Comparison of ENCODE assay signal across 8 cellular contexts in the genomic region with DNA sequence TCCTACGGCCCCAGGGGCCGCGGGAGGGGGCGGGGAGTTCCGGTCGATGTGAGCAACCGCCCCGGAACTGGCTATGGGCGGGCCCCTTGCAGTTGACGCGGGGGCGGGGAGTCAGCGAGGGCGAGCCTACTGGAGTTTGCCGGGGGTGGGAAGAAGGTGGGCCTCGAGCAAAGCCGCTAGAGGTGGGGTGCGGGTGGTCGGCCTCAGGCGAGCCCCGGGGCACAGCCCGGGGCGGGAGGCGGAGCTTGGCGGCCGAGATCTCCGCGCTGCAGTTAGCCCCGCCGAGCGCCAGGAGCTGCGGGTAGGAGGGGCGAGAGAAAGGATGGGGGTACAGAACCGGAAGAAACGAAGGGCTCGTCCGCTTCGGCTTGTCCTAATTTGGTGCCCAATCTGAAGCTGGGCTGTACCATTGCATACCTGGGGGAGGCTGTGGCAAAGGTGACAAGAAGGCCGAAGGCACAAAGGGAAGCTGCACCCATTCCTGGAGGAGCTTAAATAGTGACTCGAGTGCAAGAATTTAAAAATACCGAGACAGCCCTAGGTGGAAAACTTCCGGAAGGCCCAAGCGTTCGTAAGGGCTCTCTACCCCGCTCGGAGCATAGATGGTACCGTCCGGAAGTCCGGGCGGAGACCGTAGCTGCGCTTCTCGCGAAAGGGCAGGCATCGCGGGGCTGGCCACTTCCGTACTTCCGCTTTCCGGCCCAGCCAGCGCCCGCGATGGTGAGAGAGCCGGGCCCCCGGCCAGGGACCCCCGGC. TPM values are rescaled to one million over a fixed set of nuclear protein-coding genes. Genes with fewer than 3 reads are reported as not detected.
DNase-seq lines count a peak whose midpoint lies in the region; ATAC-seq and TF ChIP-seq lines count a peak whose summit lies in the region.

Gene ARPC4 (plus strand): TSS at position 678 of the 756 bp plus-strand sequence. CDS start 40 bp downstream, at position 718.
A gene with protein sequence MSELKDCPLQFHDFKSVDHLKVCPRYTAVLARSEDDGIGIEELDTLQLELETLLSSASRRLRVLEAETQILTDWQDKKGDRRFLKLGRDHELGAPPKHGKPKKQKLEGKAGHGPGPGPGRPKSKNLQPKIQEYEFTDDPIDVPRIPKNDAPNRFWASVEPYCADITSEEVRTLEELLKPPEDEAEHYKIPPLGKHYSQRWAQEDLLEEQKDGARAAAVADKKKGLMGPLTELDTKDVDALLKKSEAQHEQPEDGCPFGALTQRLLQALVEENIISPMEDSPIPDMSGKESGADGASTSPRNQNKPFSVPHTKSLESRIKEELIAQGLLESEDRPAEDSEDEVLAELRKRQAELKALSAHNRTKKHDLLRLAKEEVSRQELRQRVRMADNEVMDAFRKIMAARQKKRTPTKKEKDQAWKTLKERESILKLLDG (minus strand): TSS at position 69 of the 756 bp plus-strand sequence. CDS start 1,007 bp downstream, outside the sequence.

- no peaks in the 10 kb centered on the region for H3K27me3 Mint-ChIP-seq in T-helper 2 cell treated with Interferon-gamma antibody and Interleukin-4, amounts not matched to agents 5 μg/mL and 100 μg/mL, for 36 hours (ENCODE audit: low read depth)

- H3K9me3 ChIP-seq in ascending aorta (no peaks in the 10 kb centered on the region), right cardiac atrium (ENCODE audit: control insufficient read depth, low read length) (no peaks in the 10 kb centered on the region), uterus (no peaks in the 10 kb centered on the region)

- H3K4me3 Mint-ChIP-seq in T-helper 2 cell treated with Interferon-gamma antibody and Interleukin-4, amounts not matched to agents 5 μg/mL and 100 μg/mL, for 36 hours = peak within 1 kb of the TSS; percentile 98

- H3K27ac ChIP-seq in ascending aorta (peak within 1 kb of the TSS; percentile 95 to 98), right cardiac atrium (ENCODE audit: low read length) (peak within 1 kb of the TSS; percentile 77), uterus (peak within 1 kb of the TSS; percentile 98)

- H3K9me3 Mint-ChIP-seq in T-helper 2 cell treated with Interferon-gamma antibody and Interleukin-4, amounts not matched to agents 5 μg/mL and 100 μg/mL, for 36 hours = no peaks in the 10 kb centered on the region

- peak; percentile 61 for ATAC-seq in GM18508 (IDR thresholded peaks at IDR 0.05; ENCODE audit: insufficient read depth, unreplicated experiment)
- ATAC-seq in HG02981 (IDR thresholded peaks at IDR 0.05; ENCODE audit: unreplicated experiment) = peak; percentile 79
- ATAC-seq in right cardiac atrium = peak; percentile 95

- peak within 1 kb of the TSS; percentile 75 to 84 for H3K4me3 ChIP-seq in ascending aorta
- peak within 1 kb of the TSS; percentile 99 for H3K4me3 ChIP-seq in right cardiac atrium (ENCODE audit: low read length)
- H3K4me3 ChIP-seq in uterus = peak within 1 kb of the TSS; percentile 99 to 100

- H3K4me1 Mint-ChIP-seq in T-helper 2 cell treated with Interferon-gamma antibody and Interleukin-4, amounts not matched to agents 5 μg/mL and 100 μg/mL, for 36 hours (ENCODE audit: low read depth) = peaks cover 48% of the 10 kb centered on the region

- intact Hi-C loops in ascending aorta (cut with DNase I) = loop anchor here (1.0 to 5.0 kb wide), 11 partner anchors 18 to 350 kb away; partner anchors contain the start of genes BRPF1, CRELD1, IL17RC and OGG1
- intact Hi-C loops in right cardiac atrium (cut with DNase I) = no loop called here
- intact Hi-C loops in uterus (cut with DNase I; ENCODE audit: low total_unique reads) = no loop called here

- H3K27ac Mint-ChIP-seq in T-helper 2 cell treated with Interferon-gamma antibody and Interleukin-4, amounts not matched to agents 5 μg/mL and 100 μg/mL, for 36 hours = peak within 1 kb of the TSS; percentile 99

- peaks cover 53% of the 10 kb centered on the region for H3K36me3 Mint-ChIP-seq in T-helper 2 cell treated with Interferon-gamma antibody and Interleukin-4, amounts not matched to agents 5 μg/mL and 100 μg/mL, for 36 hours (ENCODE audit: low read depth)

- H3K27me3 ChIP-seq in ascending aorta (no peaks in the 10 kb centered on the region), right cardiac atrium (ENCODE audit: control insufficient read depth, insufficient read depth) (no peaks in the 10 kb centered on the region), uterus (no peaks in the 10 kb centered on the region)

- WGBS in right cardiac atrium = under 1% methylated on average over 65 of the region's 65 CpGs

- H3K36me3 ChIP-seq in ascending aorta = peaks cover 17 to 24% of the 10 kb centered on the region in 2 donors
- H3K36me3 ChIP-seq in uterus = no peaks in the 10 kb centered on the region

- peaks cover 6 to 22% of the 10 kb centered on the region in 2 donors for H3K4me1 ChIP-seq in ascending aorta
- no peaks in the 10 kb centered on the region for H3K4me1 ChIP-seq in right cardiac atrium (ENCODE audit: control insufficient read depth, insufficient read depth, low read length)
- H3K4me1 ChIP-seq in uterus = no peaks in the 10 kb centered on the region

- DNase-seq in NCI-H2029 (lab: John Stamatoyannopoulos, UW) (peak; percentile 97), ascending aorta (ENCODE audit: low spot score in 2 of 2) (peak; percentile 71 to 96), right cardiac atrium (peak; percentile 95 to 98 (median 97)), putamen (ENCODE audit: low spot score) (peak; percentile 94), uterus (peak; percentile 92 to 93)
- DNase-seq in T-helper 2 cell treated with Interferon-gamma antibody and Interleukin-4, amounts not matched to agents 5 μg/mL and 100 μg/mL, for 36 hours (ENCODE audit: low spot score) = peak; percentile 91

- peak; percentile 33 to 72 for TF ChIP-seq POLR2A in uterus (IDR thresholded peaks at IDR 0.05)

- TF ChIP-seq CTCF in ascending aorta (IDR thresholded peaks at IDR 0.05) (peak in 2 of 3 experiments; percentile 7 to 28), uterus (IDR thresholded peaks at IDR 0.05) (peak in 2 of 4 experiments; percentile 17 to 49)

RNA-seq across cellular contexts. Expression of gene ARPC4, which starts in this region (rescaled TPM):
- total RNA-seq in ascending aorta (160 TPM), right cardiac atrium (100 to 1,000 TPM in 1 of 4 donors, 10 to 100 TPM in 3; 63.8 to 104 (median 73.0) TPM), uterus (100 to 1,000 TPM in 3 of 4 donors, 10 to 100 TPM in 1; 44.7 to 176 (median 142) TPM)
- polyA plus RNA-seq in right cardiac atrium = 51.1 TPM

RNA-seq across cellular contexts. Expression of the second gene that starts in this region (rescaled TPM):
- total RNA-seq in ascending aorta (106 TPM), right cardiac atrium (10 to 100 TPM; 42.0 to 51.3 (median 46.3) TPM), uterus (10 to 100 TPM; 35.9 to 65.4 (median 55.3) TPM)
- 38.4 TPM for polyA plus RNA-seq in right cardiac atrium

Comparison
In these comparisons a context has a peak if more than half of its experiments do, and no peak if none do; other contexts are left out.
1. Peak in every context shown above with its lines: DNase-seq, ATAC-seq, H3K4me3 ChIP-seq and H3K27ac ChIP-seq.